ENCODE assay signal across 7 cellular contexts in genomic region chr17:16440354-16440753, GRCh38. TPM values are rescaled to one million over a fixed set of nuclear protein-coding genes. Genes with fewer than 3 reads are reported as not detected.
DNase-seq lines count a peak whose midpoint lies in the region; ATAC-seq and TF ChIP-seq lines count a peak whose summit lies in the region.
"Not testable (repeated sequence)": the region's sequence is repeated elsewhere in the genome, so short reads cannot be mapped to it uniquely, and the experiment has no call there.

No MANE protein-coding gene starts in this region.

- intact Hi-C loops in gastrocnemius medialis (cut with DNase I; ENCODE audit: low total_unique reads), result loop anchor here (5.0 kb wide), 1 partner anchor 47 kb away; no protein-coding TSS in a partner anchor

- in situ Hi-C loops in gastrocnemius medialis (cut with MboI; ENCODE audit: low sequenced_read_pairs in 4 of 4), result not testable (repeated sequence)

- H3K9me3 Mint-ChIP-seq in activated CD8-positive, alpha-beta T cell treated with anti-CD3 and anti-CD28 coated beads, Interleukin-2, amount 10 ng/mL, durations not matched to agents 7 days and 5 days (ENCODE audit: insufficient read depth), result not testable (repeated sequence)

- H3K27me3 ChIP-seq in NT2/D1 (ENCODE audit: insufficient read depth, insufficient read length); gastroesophageal sphincter; mononuclear cell (ENCODE audit: insufficient read depth, low read length); gastrocnemius medialis: not testable (repeated sequence)

- not testable (repeated sequence) for H3K4me1 ChIP-seq in ES-I3 (ENCODE audit: insufficient read depth, low read length)
- H3K4me1 ChIP-seq in NT2/D1 (ENCODE audit: insufficient read depth, insufficient read length) (peaks cover 11% of the 10 kb centered on the region), gastroesophageal sphincter (peaks cover 6 to 60% (median 9%) of the 10 kb centered on the region in 3 donors), mononuclear cell (ENCODE audit: insufficient read depth, low read length) (peaks cover 49% of the 10 kb centered on the region), gastrocnemius medialis (peaks cover 17 to 19% of the 10 kb centered on the region in 2 donors)

- peak overlapping the region; percentile 100 for H3K4me3 Mint-ChIP-seq in activated CD8-positive, alpha-beta T cell treated with anti-CD3 and anti-CD28 coated beads, Interleukin-2, amount 10 ng/mL, durations not matched to agents 7 days and 5 days

- H3K9me3 ChIP-seq in ES-I3 (ENCODE audit: control insufficient read depth, insufficient read depth, low read length); NT2/D1 (ENCODE audit: insufficient read depth, low read length); gastroesophageal sphincter; mononuclear cell (ENCODE audit: low read depth, low read length); gastrocnemius medialis: not testable (repeated sequence)

- ATAC-seq in activated CD8-positive, alpha-beta T cell treated with anti-CD3 and anti-CD28 coated beads, Interleukin-2, amount 10 ng/mL, durations not matched to agents 7 days and 5 days; gastroesophageal sphincter; gastrocnemius medialis: not testable (repeated sequence)

- peaks cover 52% of the 10 kb centered on the region for H3K4me1 Mint-ChIP-seq in activated CD8-positive, alpha-beta T cell treated with anti-CD3 and anti-CD28 coated beads, Interleukin-2, amount 10 ng/mL, durations not matched to agents 7 days and 5 days (ENCODE audit: low read depth)

- H3K4me3 ChIP-seq in NT2/D1 (ENCODE audit: insufficient read length, low read depth) (peak overlapping the region; percentile 91), cardiac fibroblast (replicated peaks in 1 of 2; ENCODE audit: low read depth in 2 of 2, low read length in 2 of 2) (peak overlapping the region; percentile 84 to 95), gastroesophageal sphincter (peak overlapping the region; percentile 72 to 86), mononuclear cell (ENCODE audit: low read length) (peak overlapping the region; percentile 81), gastrocnemius medialis (peak overlapping the region; percentile 84 to 98 (median 90))

- not testable (repeated sequence) for H3K27me3 Mint-ChIP-seq in activated CD8-positive, alpha-beta T cell treated with anti-CD3 and anti-CD28 coated beads, Interleukin-2, amount 10 ng/mL, durations not matched to agents 7 days and 5 days (ENCODE audit: low read depth)

- TF ChIP-seq POLR2A in gastroesophageal sphincter (IDR thresholded peaks at IDR 0.05); gastrocnemius medialis (IDR thresholded peaks at IDR 0.05): not testable (repeated sequence)

- H3K36me3 Mint-ChIP-seq in activated CD8-positive, alpha-beta T cell treated with anti-CD3 and anti-CD28 coated beads, Interleukin-2, amount 10 ng/mL, durations not matched to agents 7 days and 5 days (ENCODE audit: low read depth), result peaks cover 55% of the 10 kb centered on the region

- TF ChIP-seq EP300 in gastroesophageal sphincter (IDR thresholded peaks at IDR 0.05), result not testable (repeated sequence)

- H3K27ac Mint-ChIP-seq in activated CD8-positive, alpha-beta T cell treated with anti-CD3 and anti-CD28 coated beads, Interleukin-2, amount 10 ng/mL, durations not matched to agents 7 days and 5 days, result peak overlapping the region; percentile 99

- CTCF ChIA-PET in activated CD8-positive, alpha-beta T cell treated with anti-CD3 and anti-CD28 coated beads, Interleukin-2, amount 10 ng/mL, durations not matched to agents 7 days and 5 days (lab: Charles Lee), result interaction anchor here (1.0 to 5.1 kb wide), 6 partner anchors 13 to 96 kb away, joined by 3 to 35 read pairs (median 12); partner anchors contain the start of genes TRPV2 and UBB

- not testable (repeated sequence) for DNase-seq in NT2/D1 (ENCODE audit: low read depth, low spot score); activated CD8-positive, alpha-beta T cell treated with anti-CD3 and anti-CD28 coated beads, Interleukin-2, amount 10 ng/mL, durations not matched to agents 7 days and 5 days; cardiac fibroblast (ENCODE audit: low read depth in 2 of 2); gastrocnemius medialis

- TF ChIP-seq CTCF in cardiac fibroblast (IDR thresholded peaks at IDR 0.05; ENCODE audit: low read depth, low read length); gastroesophageal sphincter (IDR thresholded peaks at IDR 0.05); gastrocnemius medialis (IDR thresholded peaks at IDR 0.05 in 4 of 5, conservative IDR thresholded peaks at IDR 0.05 in 1 of 5): not testable (repeated sequence)

- 70 to 94% methylated on average over 2 to 3 of the region's 5 CpGs for WGBS in gastroesophageal sphincter (ENCODE audit: low coverage in 1 of 2), 2 donors

- H3K36me3 ChIP-seq in ES-I3 (ENCODE audit: insufficient read depth, low read length), result peaks cover 36% of the 10 kb centered on the region
- peaks cover 60% of the 10 kb centered on the region for H3K36me3 ChIP-seq in NT2/D1 (ENCODE audit: insufficient read depth, insufficient read length, low read length)
- peaks cover 0 to 45% of the 10 kb centered on the region in 2 donors for H3K36me3 ChIP-seq in gastroesophageal sphincter
- peaks cover 0 to 39% of the 10 kb centered on the region in 2 donors for H3K36me3 ChIP-seq in gastrocnemius medialis

- POLR2A ChIA-PET in activated CD8-positive, alpha-beta T cell treated with anti-CD3 and anti-CD28 coated beads, Interleukin-2, amount 10 ng/mL, durations not matched to agents 7 days and 5 days (lab: Charles Lee), result interaction anchor here (1.6 to 4.0 kb wide), 4 partner anchors 10 to 143 kb away, joined by 3 to 35 read pairs (median 7); partner anchors contain the start of gene UBB

- H3K27ac ChIP-seq in gastroesophageal sphincter, result peak overlapping the region in 2 of 4 donors; percentile 83 to 88
- peak overlapping the region; percentile 86 to 92 (median 88) for H3K27ac ChIP-seq in gastrocnemius medialis

- H3K9ac ChIP-seq in ES-I3 (ENCODE audit: low read depth, low read length) (peak overlapping the region; percentile 96), NT2/D1 (ENCODE audit: insufficient read length, low read depth) (peak overlapping the region; percentile 95)

RNA-seq across cellular contexts. Expression of gene TRPV2, which starts 25.0 kb away (rescaled TPM):
- total RNA-seq in activated CD8-positive, alpha-beta T cell treated with anti-CD3 and anti-CD28 coated beads, Interleukin-2, amount 10 ng/mL, durations not matched to agents 7 days and 5 days, result 100 to 1,000 TPM; 124 to 134 TPM
- total RNA-seq in gastroesophageal sphincter (10 to 100 TPM in 3 of 4 donors, 1 to 10 TPM in 1; 6.5 to 15.5 (median 11.6) TPM), mononuclear cell (23.1 TPM), gastrocnemius medialis (1 to 10 TPM; 2.9 to 4.4 (median 3.4) TPM)

RNA-seq across cellular contexts. Expression of gene LRRC75A, which starts 51.6 kb away (rescaled TPM):
- total RNA-seq in activated CD8-positive, alpha-beta T cell treated with anti-CD3 and anti-CD28 coated beads, Interleukin-2, amount 10 ng/mL, durations not matched to agents 7 days and 5 days, result 1 to 10 TPM; 3.6 to 5.7 TPM
- total RNA-seq in gastroesophageal sphincter (1 to 10 TPM in 3 of 4 donors, under 1 TPM in 1; 0.94 to 4.0 (median 2.3) TPM), mononuclear cell (2.2 TPM), gastrocnemius medialis (under 1 TPM in 2 of 4 donors, not detected in 2; 0.34 to 0.80 TPM)

RNA-seq across cellular contexts. Expression of gene UBB, which starts 59.5 kb away (rescaled TPM):
- 1,000 to 10,000 TPM; 1,415 to 1,441 TPM for total RNA-seq in activated CD8-positive, alpha-beta T cell treated with anti-CD3 and anti-CD28 coated beads, Interleukin-2, amount 10 ng/mL, durations not matched to agents 7 days and 5 days
- total RNA-seq in gastroesophageal sphincter (100 to 1,000 TPM; 697 to 982 (median 790) TPM), mononuclear cell (1,077 TPM), gastrocnemius medialis (1,000 to 10,000 TPM; 1,099 to 1,543 (median 1,420) TPM)
